ENCODE assay signal across 28 cellular contexts in the genomic region with DNA sequence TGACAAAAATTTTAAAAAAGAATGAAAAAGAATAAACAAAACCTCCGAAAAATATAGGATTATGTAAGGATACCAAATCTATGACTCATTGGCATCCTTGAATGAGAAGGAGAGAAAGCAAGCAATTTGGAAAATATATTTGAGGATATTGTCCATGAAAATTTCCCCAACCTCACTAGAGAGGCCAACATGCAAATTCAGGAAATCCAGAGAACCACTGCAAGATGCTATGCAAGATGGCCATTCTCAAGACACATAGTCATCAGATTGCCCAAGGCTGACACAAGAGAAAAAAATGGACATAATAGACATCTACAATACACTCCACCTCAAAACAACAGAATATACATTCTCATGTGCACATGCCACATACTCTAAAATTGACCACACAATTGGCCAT.
"Had no signal": no experiment of that assay in that cellular context is flagged by ENCODE, and none has a peak within 500 bp of the region (broad histone marks: within the 10 kb centered on the region; RNA-seq: fewer than 3 reads in every experiment).

No MANE protein-coding gene starts in this region.

- H3K9me3 Mint-ChIP-seq: activated CD4-positive, alpha-beta memory T cell treated with anti-CD3 and anti-CD28 coated beads, Interleukin-2, amount 10 ng/mL, durations not matched to agents 7 days and 5 days; activated T-helper 17 cell treated with anti-CD3 and anti-CD28 coated beads, Interleukin-2, amount 50 U/mL, for 72 hours; central memory CD8-positive, alpha-beta T cell had no signal

- ATAC-seq: activated CD4-positive, alpha-beta T cell treated with anti-CD3 and anti-CD28 coated beads for 36 hours; activated T-helper 17 cell treated with anti-CD3 and anti-CD28 coated beads, Interleukin-2, amount 50 U/mL, for 72 hours had no signal

- H3K4me2 ChIP-seq: SK-N-SH had no signal

- H3K27me3 ChIP-seq: MG63, Peyer's patch, SJCRH30 had no signal

- DNase-seq: activated CD4-positive, alpha-beta memory T cell treated with anti-CD3 and anti-CD28 coated beads, Interleukin-2, amount 10 ng/mL, durations not matched to agents 7 days and 5 days; activated CD4-positive, alpha-beta T cell treated with anti-CD3 and anti-CD28 coated beads for 36 hours; activated CD4-positive, alpha-beta T cell treated with anti-CD3 and anti-CD28 coated beads, Interleukin-2, amount 50 U/mL, for 1 hour; activated gamma-delta T cell; activated naive CD4-positive, alpha-beta T cell treated with anti-CD3 and anti-CD28 coated beads for 36 hours; activated T-cell treated with anti-CD3 and anti-CD28 coated beads for 4 hours; activated T-cell treated with anti-CD3 and anti-CD28 coated beads, Interleukin-2, amount 50 U/mL, for 48 hours; MG63; MV-4-11; NCI-H1092 treated with DMSO at 0.1 percent for 48 hours; NCI-H1417 treated with DMSO at 0.1 percent for 48 hours; NCI-H1694 treated with DMSO at 0.1 percent for 48 hours; NCI-H2029 treated with DMSO at 0.1 percent for 48 hours; NCI-H345; NCI-H510A treated with DMSO at 0.1 percent for 48 hours; NCI-H69; NK-92 treated with Interleukin-12 subunit alpha and Interleukin-12 subunit beta, amount 100 ng/mL, for 24 hours; OCI-M1; Peyer's patch; Right ventricle myocardium superior; SJCRH30; SK-N-SH; T-helper 1 cell had no signal

- H3K27ac ChIP-seq: Peyer's patch, RWPE1, SJCRH30, VCaP had no signal

- H3K9me3 ChIP-seq: MG63, Peyer's patch, SJCRH30, SK-N-SH had no signal

- H3K27ac Mint-ChIP-seq: activated CD4-positive, alpha-beta memory T cell treated with anti-CD3 and anti-CD28 coated beads, Interleukin-2, amount 10 ng/mL, durations not matched to agents 7 days and 5 days; activated CD4-positive, alpha-beta T cell treated with anti-CD3 and anti-CD28 coated beads for 36 hours; activated naive CD4-positive, alpha-beta T cell treated with anti-CD3 and anti-CD28 coated beads for 36 hours; activated naive CD8-positive, alpha-beta T cell; activated T-helper 17 cell treated with anti-CD3 and anti-CD28 coated beads, Interleukin-2, amount 50 U/mL, for 72 hours had no signal

- H3K4me1 Mint-ChIP-seq: activated CD4-positive, alpha-beta memory T cell treated with anti-CD3 and anti-CD28 coated beads, Interleukin-2, amount 10 ng/mL, durations not matched to agents 7 days and 5 days; activated CD4-positive, alpha-beta T cell treated with anti-CD3 and anti-CD28 coated beads for 36 hours; activated T-helper 17 cell treated with anti-CD3 and anti-CD28 coated beads, Interleukin-2, amount 50 U/mL, for 72 hours; central memory CD8-positive, alpha-beta T cell had no signal

- H3K9me2 ChIP-seq: SK-N-SH had no signal

- H3K36me3 Mint-ChIP-seq: activated naive CD8-positive, alpha-beta T cell had no signal

- H3K27me3 Mint-ChIP-seq: activated CD4-positive, alpha-beta memory T cell treated with anti-CD3 and anti-CD28 coated beads, Interleukin-2, amount 10 ng/mL, durations not matched to agents 7 days and 5 days; activated CD4-positive, alpha-beta T cell treated with anti-CD3 and anti-CD28 coated beads for 36 hours; activated naive CD8-positive, alpha-beta T cell; activated T-helper 17 cell treated with anti-CD3 and anti-CD28 coated beads, Interleukin-2, amount 50 U/mL, for 72 hours; central memory CD8-positive, alpha-beta T cell had no signal

- H3K36me3 ChIP-seq: MG63, Peyer's patch, SJCRH30 had no signal

- H3K4me3 Mint-ChIP-seq: activated CD4-positive, alpha-beta memory T cell treated with anti-CD3 and anti-CD28 coated beads, Interleukin-2, amount 10 ng/mL, durations not matched to agents 7 days and 5 days; activated CD4-positive, alpha-beta T cell treated with anti-CD3 and anti-CD28 coated beads for 36 hours; activated naive CD4-positive, alpha-beta T cell treated with anti-CD3 and anti-CD28 coated beads for 36 hours; activated naive CD8-positive, alpha-beta T cell; activated T-helper 17 cell treated with anti-CD3 and anti-CD28 coated beads, Interleukin-2, amount 50 U/mL, for 72 hours; central memory CD8-positive, alpha-beta T cell had no signal

- H3K4me3 ChIP-seq: MG63, Peyer's patch, SJCRH30 had no signal

- H3K9ac ChIP-seq: SK-N-SH had no signal

- H3K4me1 ChIP-seq: Peyer's patch, SJCRH30 had no signal
